20 cellular contexts compared by ENCODE assay signal in genomic region chr1:51859333-51859732, GRCh38. TPM values are rescaled to one million over a fixed set of nuclear protein-coding genes. Genes with fewer than 3 reads are reported as not detected.
A peak's percentile ranks its signal among the peaks of the same experiment; 100 is the strongest.
DNase-seq lines count a peak whose midpoint lies in the region; ATAC-seq and TF ChIP-seq lines count a peak whose summit lies in the region.
"Had no signal": no experiment of that assay in that cellular context is flagged by ENCODE, and none has a peak within 500 bp of the region (broad histone marks: within the 10 kb centered on the region; RNA-seq: fewer than 3 reads in every experiment).

No MANE protein-coding gene starts in this region.

- H3K4me3 ChIP-seq in CD8-positive, alpha-beta T cell (ENCODE audit: low read depth, low read length) = no peak overlapping the region
- H3K4me3 ChIP-seq in HUES64 (ENCODE audit: low read length) = peak overlapping the region; percentile 27; the same call in 1 of the 2 replicates
- H3K4me3 ChIP-seq in iPS-15b (ENCODE audit: low read depth, low read length) = peak overlapping the region; percentile 4
- H3K4me3 ChIP-seq in psoas muscle = no peak overlapping the region
- H3K4me3 ChIP-seq: HAP-1 had no signal

- ATAC-seq in CD8-positive, alpha-beta T cell = no peak
- ATAC-seq in psoas muscle (peak; percentile 41 to 77 (median 68)), HG03097 (IDR thresholded peaks at IDR 0.05; ENCODE audit: low FRiP score, unreplicated experiment) (no peak), HG02623 (IDR thresholded peaks at IDR 0.05; ENCODE audit: unreplicated experiment) (no peak)
- ATAC-seq: HepG2, Panc1 had no signal

- CTCF ChIA-PET in CD8-positive, alpha-beta T cell (lab: Charles Lee) = no interaction called here

- H3K36me3 Mint-ChIP-seq in CD8-positive, alpha-beta T cell = peaks cover 24% of the 10 kb centered on the region

- H3K9me3 ChIP-seq in CD8-positive, alpha-beta T cell (ENCODE audit: low read length) = no peaks in the 10 kb centered on the region
- H3K9me3 ChIP-seq in HUES64 (ENCODE audit: insufficient read depth, low read depth, low read length) (no peaks in the 10 kb centered on the region), iPS-15b (ENCODE audit: control insufficient read depth, insufficient read depth, low read length) (no peaks in the 10 kb centered on the region), psoas muscle (no peaks in the 10 kb centered on the region)
- H3K9me3 ChIP-seq: HAP-1 had no signal

- DNase-seq in CD8-positive, alpha-beta T cell = no peak
- DNase-seq in psoas muscle = no peak
- DNase-seq in COLO829 (ENCODE audit: low spot score) = no peak
- DNase-seq: DMS53, HFFc6, Kasumi-1, NCI-H2029, NCI-H446 treated with DMSO at 0.1 percent for 48 hours, NCI-H526, NCI-H82, SHP77 had no signal

- H3K27me3 ChIP-seq in CD8-positive, alpha-beta T cell (ENCODE audit: insufficient read depth, low read length) = no peaks in the 10 kb centered on the region
- no peaks in the 10 kb centered on the region for H3K27me3 ChIP-seq in HUES64 (ENCODE audit: insufficient read depth, low read length)
- H3K27me3 ChIP-seq in iPS-15b (ENCODE audit: control insufficient read depth, insufficient read depth, low read length) = no peaks in the 10 kb centered on the region
- no peaks in the 10 kb centered on the region for H3K27me3 ChIP-seq in psoas muscle (ENCODE audit: insufficient read depth in 3 of 3, low read length in 2 of 3)

- peak overlapping the region; percentile 27 for H3K27ac Mint-ChIP-seq in CD8-positive, alpha-beta T cell
- H3K27ac Mint-ChIP-seq: HFFc6 had no signal

- intact Hi-C loops in CD8-positive, alpha-beta T cell (cut with DNase I, micrococcal nuclease) = no loop called here
- intact Hi-C loops in psoas muscle (cut with DNase I) = no loop called here

- H3K9ac ChIP-seq in HUES64 (ENCODE audit: low read depth, low read length) (no peak overlapping the region), iPS-15b (ENCODE audit: low read depth, low read length) (no peak overlapping the region)

- TF ChIP-seq CTCF in CD8-positive, alpha-beta T cell (IDR thresholded peaks at IDR 0.05) = no peak
- no peak for TF ChIP-seq CTCF in psoas muscle (IDR thresholded peaks at IDR 0.05)

- WGBS in HUES64 = 94% methylated on average over 2 of the region's 2 CpGs
- 35 to 54% (median 36%) methylated on average over 2 of the region's 2 CpGs for WGBS in psoas muscle, 3 donors

- no peaks in the 10 kb centered on the region for H3K36me3 ChIP-seq in CD8-positive, alpha-beta T cell (ENCODE audit: insufficient read depth, low read length)
- peaks cover 10% of the 10 kb centered on the region for H3K36me3 ChIP-seq in HUES64 (ENCODE audit: insufficient read depth, low read length)
- H3K36me3 ChIP-seq in iPS-15b (ENCODE audit: control insufficient read depth, insufficient read depth, low read length) = no peaks in the 10 kb centered on the region
- H3K36me3 ChIP-seq in psoas muscle (ENCODE audit: insufficient read depth in 1 of 2, low read depth in 1 of 2) = peaks cover 0 to 9% of the 10 kb centered on the region in 2 donors
- H3K36me3 ChIP-seq: HAP-1 had no signal

- POLR2A ChIA-PET in CD8-positive, alpha-beta T cell (lab: Charles Lee) = no interaction called here

- no peaks in the 10 kb centered on the region for H3K27me3 Mint-ChIP-seq in CD8-positive, alpha-beta T cell (ENCODE audit: low read depth)

- H3K9me3 Mint-ChIP-seq in CD8-positive, alpha-beta T cell = no peaks in the 10 kb centered on the region
- H3K9me3 Mint-ChIP-seq: HFFc6 had no signal

- H3K27ac ChIP-seq in CD8-positive, alpha-beta T cell (ENCODE audit: low read depth, low read length) = no peak overlapping the region
- H3K27ac ChIP-seq in HUES64 (ENCODE audit: low read depth, low read length) = no peak overlapping the region; the same call in 1 of the 2 replicates
- peak overlapping the region; percentile 52 for H3K27ac ChIP-seq in psoas muscle
- H3K27ac ChIP-seq: HL-60, RWPE1 had no signal

- H3K4me3 Mint-ChIP-seq in CD8-positive, alpha-beta T cell = no peak overlapping the region
- H3K4me3 Mint-ChIP-seq: HFFc6 had no signal

- no peaks in the 10 kb centered on the region for H3K4me1 ChIP-seq in CD8-positive, alpha-beta T cell (ENCODE audit: insufficient read depth, low read length)
- H3K4me1 ChIP-seq in HUES64 (ENCODE audit: insufficient read depth, low read length) (peaks cover 24% of the 10 kb centered on the region), iPS-15b (ENCODE audit: control insufficient read depth, insufficient read depth, low read length) (peaks cover 13% of the 10 kb centered on the region), psoas muscle (peaks cover 26% of the 10 kb centered on the region)

- H3K4me1 Mint-ChIP-seq in CD8-positive, alpha-beta T cell (ENCODE audit: low read depth) = peaks cover 29% of the 10 kb centered on the region

RNA-seq across cellular contexts. Expression of gene NRDC, which starts 19.2 kb away (rescaled TPM):
- total RNA-seq in CD8-positive, alpha-beta T cell = 10 to 100 TPM; 47.6 to 54.3 TPM
- 123 TPM for polyA plus RNA-seq in HUES64 (2013, experiment 1 of 2)
- polyA plus RNA-seq in HUES64 (2013, experiment 2 of 2) = 130 TPM
- total RNA-seq in psoas muscle = 100 to 1,000 TPM; 232 to 385 (median 288) TPM
- polyA plus RNA-seq in psoas muscle = 100 to 1,000 TPM; 132 to 346 (median 178) TPM

Comparison
In these comparisons a context has a peak if more than half of its experiments do, and no peak if none do; other contexts are left out.
1. ATAC-seq: peak in psoas muscle (4 of 4); none in CD8-positive, alpha-beta T cell (single experiment), HG03097 (single experiment) and HG02623 (single experiment).
2. H3K4me3 ChIP-seq: peak in HUES64 (single experiment) and iPS-15b (single experiment); none in CD8-positive, alpha-beta T cell (single experiment) and psoas muscle (single experiment).
3. RNA of gene NRDC, which starts 19.2 kb away (total RNA-seq): 232 to 385 TPM in psoas muscle; 47.6 to 54.3 TPM in CD8-positive, alpha-beta T cell; every median in the first group is over 4 times any median in the second.